Comparison of ENCODE assay signal across 8 cellular contexts in genomic region chr11:12200359-12201015, GRCh38.
DNase-seq lines count a peak whose midpoint lies in the region; ATAC-seq, FAIRE-seq and TF ChIP-seq lines count a peak whose summit lies in the region.

No MANE protein-coding gene starts in this region.

- peaks cover 2% of the 10 kb centered on the region for H3K9me1 ChIP-seq in K562 (ENCODE audit: control insufficient read depth, insufficient read depth, low read length)

- no peaks in the 10 kb centered on the region; a peak in 1 of 5 replicates for H3K27me3 ChIP-seq in K562 (ENCODE audit: control insufficient read depth in 2 of 2, insufficient read depth in 2 of 2, low read length in 2 of 2)
- H3K27me3 ChIP-seq in layer of hippocampus (ENCODE audit: control insufficient read depth, insufficient read depth, low read length) = no peaks in the 10 kb centered on the region

- H3K9ac ChIP-seq in K562 (ENCODE audit: insufficient read depth in 1 of 2, low read depth in 2 of 2, low read length in 2 of 2) = peak overlapping the region; percentile 30 to 63; a peak in 3 of 4 replicates

- TF ChIP-seq EP300 in K562 (IDR thresholded peaks at IDR 0.05; ENCODE audit: low read length) = no peak

- H3K4me3 ChIP-seq in K562 = no peak overlapping the region

- 0 out of 2 replicates have a peak, but pooled peaks cover 2% of the 10 kb centered on the region for H4K20me1 ChIP-seq in K562 (replicated peaks; ENCODE audit: control insufficient read depth, insufficient read depth, low read length)

- no TSS peak for BruUV-seq in K562 (replicated peaks; lab: Mats Ljungman, UMichigan)

- POLR2A ChIA-PET in K562 (lab: Yijun Ruan, JAX) = interaction anchor here (0.7 to 3.2 kb wide), 18 partner anchors 8 to 106 kb away, joined by 3 to 21 read pairs (median 4); no protein-coding TSS in a partner anchor

- peaks cover 26% of the 10 kb centered on the region for H3K36me3 ChIP-seq in K562 (ENCODE audit: control insufficient read depth, insufficient read depth, low read length)

- H3K27ac ChIP-seq in K562 (ENCODE audit: extremely low read depth, low read depth, low read length) = peak overlapping the region; percentile 89
- H3K27ac ChIP-seq in layer of hippocampus (ENCODE audit: low read depth, low read length) = peak overlapping the region; percentile 55

- H3K9me3 ChIP-seq in K562 (replicated peaks; ENCODE audit: control insufficient read depth, insufficient read depth, low read depth, low read length) = 0 out of 2 replicates have a peak, but pooled peaks cover 2% of the 10 kb centered on the region

- peak overlapping the region; percentile 53 for H3K4me2 ChIP-seq in K562 (ENCODE audit: insufficient read depth, low read length)

- CTCF ChIA-PET in K562 (lab: Yijun Ruan, JAX; ENCODE audit: low intra/inter-chr PET ratio) = interaction anchor here (0.6 kb wide), 1 partner anchor 358 kb away, joined by 4 read pairs; no protein-coding TSS in a partner anchor

- FAIRE-seq in K562 (lab: Jason Lieb, UNC) = no peak

- peaks cover 7% of the 10 kb centered on the region; the same call in 2 of the 3 replicates for H3K79me2 ChIP-seq in K562 (ENCODE audit: control insufficient read depth, insufficient read depth, low read length)

- in situ Hi-C loops in K562 (cut with MboI) = no loop called here

- DNase-seq in A172 (ENCODE audit: low spot score) = peak; percentile 90
- DNase-seq in H4 (ENCODE audit: low spot score) = peak; percentile 51
- DNase-seq in K562 (ENCODE audit: extremely low read depth in 1 of 4, low spot score in 3 of 4) = peak in 1 of 4 experiments; percentile 32
- DNase-seq in HCEC 1CT = no peak
- DNase-seq in effector CD8-positive, alpha-beta T cell (lab: John Stamatoyannopoulos, UW) = no peak
- no peak for DNase-seq in globus pallidus (ENCODE audit: low spot score)

- peaks cover 28 to 58% of the 10 kb centered on the region in 2 experiments for H3K4me1 ChIP-seq in K562 (replicated peaks in 1 of 2; ENCODE audit: control insufficient read depth in 2 of 2, insufficient read depth in 2 of 2, low read length in 2 of 2)

- 36% methylated on average over 12 of the region's 12 CpGs for WGBS in K562 (ENCODE audit: insufficient coverage, low coverage, missing lambda C conversion rate)

- TF ChIP-seq CTCF in K562 (IDR thresholded peaks at IDR 0.05 in 2 of 3, conservative IDR thresholded peaks at IDR 0.05 in 1 of 3; ENCODE audit: insufficient read depth in 2 of 3, low read depth in 1 of 3, low read length in 3 of 3) = no peak

- intact Hi-C loops in K562 (cut with micrococcal nuclease) = loop anchor here (1.0 to 5.0 kb wide), 6 partner anchors 18 to 112 kb away; no protein-coding TSS in a partner anchor

- ATAC-seq in K562 = peak; percentile 1; the same call in 1 of the 3 replicates
- ATAC-seq in GM18519 (IDR thresholded peaks at IDR 0.05; ENCODE audit: low FRiP score, unreplicated experiment) = no peak

- peak overlapping the region; percentile 21 for H2AFZ ChIP-seq in K562 (ENCODE audit: low read depth, low read length)

- TF ChIP-seq POLR2A in K562 (conservative IDR thresholded peaks at IDR 0.05) = no peak

- TF ChIP-seq RAD21 in K562 (CRISPR knock-in tag; conservative IDR thresholded peaks at IDR 0.05 in 1 of 2, IDR thresholded peaks at IDR 0.05 in 1 of 2) = no peak

TF ChIP-seq in K562, 482 proteins besides CTCF, POLR2A, EP300 and RAD21 (continues in another document):
- TF ChIP-seq MGA (IDR thresholded peaks at IDR 0.05) (no peak; the same call in none of the 2 replicates), NFXL1 (CRISPR knock-in tag; IDR thresholded peaks at IDR 0.05) (no peak), ZC3H11A (IDR thresholded peaks at IDR 0.05; ENCODE audit: low read depth, low read length) (no peak), ZNF77 (CRISPR knock-in tag; IDR thresholded peaks at IDR 0.05) (no peak), ZNF79 (CRISPR knock-in tag; IDR thresholded peaks at IDR 0.05; ENCODE audit: low read depth) (no peak), E2F3 (CRISPR knock-in tag; IDR thresholded peaks at IDR 0.05) (no peak), PHB2 (IDR thresholded peaks at IDR 0.05; ENCODE audit: low read depth) (no peak), CTBP1 (IDR thresholded peaks at IDR 0.05; ENCODE audit: borderline replicate concordance) (no peak)
- TF ChIP-seq, protein P1, sequence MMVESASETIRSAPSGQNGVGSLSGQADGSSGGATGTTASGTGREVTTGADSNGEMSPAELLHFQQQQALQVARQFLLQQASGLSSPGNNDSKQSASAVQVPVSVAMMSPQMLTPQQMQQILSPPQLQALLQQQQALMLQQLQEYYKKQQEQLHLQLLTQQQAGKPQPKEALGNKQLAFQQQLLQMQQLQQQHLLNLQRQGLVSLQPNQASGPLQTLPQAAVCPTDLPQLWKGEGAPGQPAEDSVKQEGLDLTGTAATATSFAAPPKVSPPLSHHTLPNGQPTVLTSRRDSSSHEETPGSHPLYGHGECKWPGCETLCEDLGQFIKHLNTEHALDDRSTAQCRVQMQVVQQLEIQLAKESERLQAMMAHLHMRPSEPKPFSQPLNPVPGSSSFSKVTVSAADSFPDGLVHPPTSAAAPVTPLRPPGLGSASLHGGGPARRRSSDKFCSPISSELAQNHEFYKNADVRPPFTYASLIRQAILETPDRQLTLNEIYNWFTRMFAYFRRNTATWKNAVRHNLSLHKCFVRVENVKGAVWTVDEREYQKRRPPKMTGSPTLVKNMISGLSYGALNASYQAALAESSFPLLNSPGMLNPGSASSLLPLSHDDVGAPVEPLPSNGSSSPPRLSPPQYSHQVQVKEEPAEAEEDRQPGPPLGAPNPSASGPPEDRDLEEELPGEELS (CRISPR knock-in tag; IDR thresholded peaks at IDR 0.05; ENCODE audit: borderline replicate concordance) = no peak

Comparison
In these comparisons a context has a peak if more than half of its experiments do, and no peak if none do; other contexts are left out.
1. DNase-seq: peak in A172 (single experiment) and H4 (single experiment); none in HCEC 1CT (single experiment), effector CD8-positive, alpha-beta T cell (single experiment) and globus pallidus (single experiment).